In the genomic region with DNA sequence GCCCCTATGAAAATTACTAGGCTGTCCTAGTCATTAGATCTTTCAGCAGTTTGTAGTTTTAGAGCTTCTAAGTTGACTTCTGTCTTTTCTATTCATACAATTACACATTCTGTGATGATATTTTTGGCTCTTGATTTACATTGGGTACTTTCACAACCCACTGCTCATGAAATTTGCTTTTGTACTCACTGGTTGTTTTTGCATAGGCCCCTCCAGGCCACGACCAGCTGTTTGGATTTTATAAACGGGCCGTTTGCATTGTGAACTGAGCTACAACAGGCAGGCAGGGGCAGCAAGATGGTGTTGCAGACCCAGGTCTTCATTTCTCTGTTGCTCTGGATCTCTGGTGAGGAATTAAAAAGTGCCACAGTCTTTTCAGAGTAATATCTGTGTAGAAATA, we compare ENCODE assay signal across 17 cellular contexts.
A peak's percentile ranks its signal among the peaks of the same experiment; 100 is the strongest.
DNase-seq lines count a peak whose midpoint lies in the region; ATAC-seq, FAIRE-seq and TF ChIP-seq lines count a peak whose summit lies in the region.
"Had no signal": no experiment of that assay in that cellular context is flagged by ENCODE, and none has a peak within 500 bp of the region (broad histone marks: within the 10 kb centered on the region; RNA-seq: fewer than 3 reads in every experiment).

No MANE protein-coding gene starts in this region.

- SMC1A ChIA-PET in GM12878 (lab: Charles Lee; ENCODE audit: uncharacterized antibody, unreplicated experiment): no interaction called here

- H3K27me3 Mint-ChIP-seq in endothelial cell (ENCODE audit: unreplicated experiment): no peaks in the 10 kb centered on the region
- peaks cover 22% of the 10 kb centered on the region for H3K27me3 Mint-ChIP-seq in activated naive CD8-positive, alpha-beta T cell treated with anti-CD3 and anti-CD28 coated beads for 36 hours

- H3K79me2 ChIP-seq in GM12878 (ENCODE audit: control insufficient read depth, insufficient read depth, low read length): no peaks in the 10 kb centered on the region

- RAD21 ChIA-PET in GM12878 (lab: Charles Lee; ENCODE audit: unreplicated experiment): no interaction called here

- DNase-seq in GM12878 (ENCODE audit: low read depth, low spot score) (no peak), endothelial cell (ENCODE audit: low spot score) (no peak), NCI-H1436 (lab: John Stamatoyannopoulos, UW) (no peak)
- no peak for DNase-seq in effector memory CD4-positive, alpha-beta T cell
- DNase-seq in activated naive CD8-positive, alpha-beta T cell treated with anti-CD3 and anti-CD28 coated beads for 36 hours: no peak
- DNase-seq: activated CD4-positive, alpha-beta T cell treated with anti-CD3 and anti-CD28 coated beads for 1 hour; aorta; BE2C; dermis blood vessel endothelial cell; mammary epithelial cell; NCI-H446; SW 1271 had no signal

- no peak for TF ChIP-seq RAD21 in GM12878 (IDR thresholded peaks at IDR 0.05; ENCODE audit: insufficient read depth, low read depth, low read length)

- FAIRE-seq in GM12878 (lab: Jason Lieb, UNC): peak; percentile 66
- FAIRE-seq: GM18507 had no signal

- no peaks in the 10 kb centered on the region for H3K27me3 ChIP-seq in GM12878 (replicated peaks in 1 of 2; ENCODE audit: control insufficient read depth in 2 of 2, insufficient read depth in 2 of 2, low read length in 1 of 2)
- H3K27me3 ChIP-seq in effector memory CD4-positive, alpha-beta T cell (replicated peaks; ENCODE audit: control insufficient read depth, insufficient read depth, low read length, poor library complexity, severe bottlenecking): peaks cover 6% of the 10 kb centered on the region
- H3K27me3 ChIP-seq: BE2C had no signal

- H3K9me3 Mint-ChIP-seq in endothelial cell (ENCODE audit: unreplicated experiment): no peaks in the 10 kb centered on the region
- H3K9me3 Mint-ChIP-seq in activated naive CD8-positive, alpha-beta T cell treated with anti-CD3 and anti-CD28 coated beads for 36 hours: no peaks in the 10 kb centered on the region

- H3K36me3 Mint-ChIP-seq in endothelial cell (ENCODE audit: low read depth, unreplicated experiment): no peaks in the 10 kb centered on the region
- no peaks in the 10 kb centered on the region for H3K36me3 Mint-ChIP-seq in activated naive CD8-positive, alpha-beta T cell treated with anti-CD3 and anti-CD28 coated beads for 36 hours

- intact Hi-C loops in GM12878 (cut with micrococcal nuclease; ENCODE audit: unreplicated experiment): no loop called here

- H3K4me2 ChIP-seq in GM12878 (ENCODE audit: control insufficient read depth, insufficient read depth): peak overlapping the region; percentile 71

- H3K4me1 ChIP-seq in GM12878 (ENCODE audit: control insufficient read depth, insufficient read depth, low read length): peaks cover 6% of the 10 kb centered on the region
- H3K4me1 ChIP-seq in effector memory CD4-positive, alpha-beta T cell (ENCODE audit: control insufficient read depth, insufficient read depth, low read length, poor library complexity, severe bottlenecking): no peaks in the 10 kb centered on the region
- H3K4me1 ChIP-seq: BE2C had no signal

- TF ChIP-seq CTCF in GM12878 (IDR thresholded peaks at IDR 0.05 in 2 of 3, conservative IDR thresholded peaks at IDR 0.05 in 1 of 3; ENCODE audit: control insufficient read depth in 2 of 3, extremely low read depth in 1 of 3, insufficient read depth in 1 of 3, low read depth in 3 of 3, low read length in 3 of 3) (no peak), endothelial cell (IDR thresholded peaks at IDR 0.05; ENCODE audit: unreplicated experiment) (no peak)

- no peak overlapping the region for H3K4me3 ChIP-seq in GM12878
- H3K4me3 ChIP-seq in effector memory CD4-positive, alpha-beta T cell (ENCODE audit: insufficient read depth, low read depth, low read length, poor library complexity, severe bottlenecking): no peak overlapping the region

- ATAC-seq in GM18861 (IDR thresholded peaks at IDR 0.05; ENCODE audit: unreplicated experiment) (peak; percentile 74), GM21528 (IDR thresholded peaks at IDR 0.05; ENCODE audit: low FRiP score, unreplicated experiment) (peak; percentile 67), HG03103 (IDR thresholded peaks at IDR 0.05; ENCODE audit: low read depth, unreplicated experiment) (peak; percentile 53), GM12878 (peak; percentile 64)

- TF ChIP-seq POLR2A in GM12878 (IDR thresholded peaks at IDR 0.05; ENCODE audit: low read depth, low read length): peak; percentile 73

- no peaks in the 10 kb centered on the region for H3K36me3 ChIP-seq in GM12878 (ENCODE audit: control insufficient read depth in 2 of 2, insufficient read depth in 2 of 2, low read length in 1 of 2)
- no peaks in the 10 kb centered on the region for H3K36me3 ChIP-seq in effector memory CD4-positive, alpha-beta T cell (ENCODE audit: control insufficient read depth, insufficient read depth, low read length)
- H3K36me3 ChIP-seq: BE2C had no signal

- H3K27ac ChIP-seq in GM12878 (ENCODE audit: control insufficient read depth, insufficient read depth): peak overlapping the region; percentile 59
- no peak overlapping the region for H3K27ac ChIP-seq in effector memory CD4-positive, alpha-beta T cell (ENCODE audit: insufficient read depth, low read length, poor library complexity, severe bottlenecking)

- TF ChIP-seq EP300 in GM12878 (IDR thresholded peaks at IDR 0.05; ENCODE audit: borderline replicate concordance in 1 of 2, control insufficient read depth in 1 of 2, low read depth in 2 of 2, low read length in 2 of 2): no peak

- no peaks in the 10 kb centered on the region for H4K20me1 ChIP-seq in GM12878 (ENCODE audit: control insufficient read depth, insufficient read depth)

- no TSS peak for BruUV-seq in GM12878 (replicated peaks; lab: Mats Ljungman, UMichigan)

- in situ Hi-C loops in GM12878 (cut with MboI): no loop called here

- H3K9me3 ChIP-seq in GM12878 (replicated peaks; ENCODE audit: control insufficient read depth, insufficient read depth, low read length): no peaks in the 10 kb centered on the region
- H3K9me3 ChIP-seq in effector memory CD4-positive, alpha-beta T cell (ENCODE audit: control insufficient read depth, low read length): no peaks in the 10 kb centered on the region
- H3K9me3 ChIP-seq: BE2C had no signal

- no peak overlapping the region for H3K4me3 Mint-ChIP-seq in endothelial cell (ENCODE audit: unreplicated experiment)
- H3K4me3 Mint-ChIP-seq in activated naive CD8-positive, alpha-beta T cell treated with anti-CD3 and anti-CD28 coated beads for 36 hours: no peak overlapping the region
- H3K4me3 Mint-ChIP-seq: neural crest cell had no signal

- no peaks in the 10 kb centered on the region for H3K4me1 Mint-ChIP-seq in endothelial cell (ENCODE audit: unreplicated experiment)
- no peaks in the 10 kb centered on the region for H3K4me1 Mint-ChIP-seq in activated naive CD8-positive, alpha-beta T cell treated with anti-CD3 and anti-CD28 coated beads for 36 hours
- H3K4me1 Mint-ChIP-seq: neural crest cell had no signal

- CTCF ChIA-PET in GM12878 (lab: Yijun Ruan, JAX): interaction anchor here (1.7 kb wide), 1 partner anchor 10 kb away, joined by 5 read pairs; no protein-coding TSS in a partner anchor

- no peak overlapping the region; the same call in 1 of the 2 replicates for H2AFZ ChIP-seq in GM12878 (ENCODE audit: control insufficient read depth, low read depth, low read length)

- no peak overlapping the region for H3K27ac Mint-ChIP-seq in endothelial cell (ENCODE audit: unreplicated experiment)
- H3K27ac Mint-ChIP-seq in activated naive CD8-positive, alpha-beta T cell treated with anti-CD3 and anti-CD28 coated beads for 36 hours: no peak overlapping the region

- POLR2A ChIA-PET in GM12878 (lab: Charles Lee): no interaction called here

- WGBS in GM12878 (ENCODE audit: insufficient coverage, insufficient replicate concordance, low lambda C conversion rate, missing lambda C conversion rate): 0% methylated on average over 3 of the region's 3 CpGs

- peak overlapping the region; percentile 57 for H3K9ac ChIP-seq in GM12878 (ENCODE audit: control insufficient read depth, insufficient read depth, low read length)

TF ChIP-seq in GM12878, 131 proteins besides CTCF, POLR2A, EP300 and RAD21 (continues in another document):
- no peak for TF ChIP-seq STAT3 (IDR thresholded peaks at IDR 0.05; ENCODE audit: low read depth, low read length)
- TF ChIP-seq JUND (IDR thresholded peaks at IDR 0.05; ENCODE audit: low read depth, low read length): no peak
- no peak for TF ChIP-seq MTA3 (IDR thresholded peaks at IDR 0.05; ENCODE audit: borderline replicate concordance, low read length)
- TF ChIP-seq, protein P1, sequence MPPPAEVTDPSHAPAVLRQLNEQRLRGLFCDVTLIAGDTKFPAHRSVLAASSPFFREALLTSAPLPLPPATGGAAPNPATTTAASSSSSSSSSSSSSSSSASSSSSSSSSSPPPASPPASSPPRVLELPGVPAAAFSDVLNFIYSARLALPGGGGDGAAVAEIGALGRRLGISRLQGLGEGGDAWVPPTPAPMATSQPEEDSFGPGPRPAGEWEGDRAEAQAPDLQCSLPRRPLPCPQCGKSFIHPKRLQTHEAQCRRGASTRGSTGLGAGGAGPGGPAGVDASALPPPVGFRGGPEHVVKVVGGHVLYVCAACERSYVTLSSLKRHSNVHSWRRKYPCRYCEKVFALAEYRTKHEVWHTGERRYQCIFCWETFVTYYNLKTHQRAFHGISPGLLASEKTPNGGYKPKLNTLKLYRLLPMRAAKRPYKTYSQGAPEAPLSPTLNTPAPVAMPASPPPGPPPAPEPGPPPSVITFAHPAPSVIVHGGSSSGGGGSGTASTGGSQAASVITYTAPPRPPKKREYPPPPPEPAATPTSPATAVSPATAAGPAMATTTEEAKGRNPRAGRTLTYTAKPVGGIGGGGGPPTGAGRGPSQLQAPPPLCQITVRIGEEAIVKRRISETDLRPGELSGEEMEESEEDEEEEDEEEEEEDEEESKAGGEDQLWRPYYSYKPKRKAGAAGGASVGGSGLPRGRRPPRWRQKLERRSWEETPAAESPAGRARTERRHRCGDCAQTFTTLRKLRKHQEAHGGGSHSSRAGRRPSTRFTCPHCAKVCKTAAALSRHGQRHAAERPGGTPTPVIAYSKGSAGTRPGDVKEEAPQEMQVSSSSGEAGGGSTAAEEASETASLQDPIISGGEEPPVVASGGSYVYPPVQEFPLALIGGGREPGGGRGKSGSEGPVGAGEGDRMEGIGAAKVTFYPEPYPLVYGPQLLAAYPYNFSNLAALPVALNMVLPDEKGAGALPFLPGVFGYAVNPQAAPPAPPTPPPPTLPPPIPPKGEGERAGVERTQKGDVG (CRISPR knock-in tag; IDR thresholded peaks at IDR 0.05): no peak
- no peak for TF ChIP-seq MYB (IDR thresholded peaks at IDR 0.05; ENCODE audit: borderline replicate concordance, low read depth, low read length)
